Comparison of ENCODE assay signal across 8 cellular contexts in genomic region chr5:55232985-55233928, GRCh38. TPM values are rescaled to one million over a fixed set of nuclear protein-coding genes. Genes with fewer than 3 reads are reported as not detected.
DNase-seq lines count a peak whose midpoint lies in the region; ATAC-seq and TF ChIP-seq lines count a peak whose summit lies in the region.

A gene with protein sequence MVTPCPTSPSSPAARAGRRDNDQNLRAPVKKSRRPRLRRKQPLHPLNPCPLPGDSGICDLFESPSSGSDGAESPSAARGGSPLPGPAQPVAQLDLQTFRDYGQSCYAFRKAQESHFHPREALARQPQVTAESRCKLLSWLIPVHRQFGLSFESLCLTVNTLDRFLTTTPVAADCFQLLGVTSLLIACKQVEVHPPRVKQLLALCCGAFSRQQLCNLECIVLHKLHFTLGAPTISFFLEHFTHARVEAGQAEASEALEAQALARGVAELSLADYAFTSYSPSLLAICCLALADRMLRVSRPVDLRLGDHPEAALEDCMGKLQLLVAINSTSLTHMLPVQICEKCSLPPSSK (minus strand): TSS chr5:55233608. CDS start chr5:55233523, 85 bp downstream.

- DNase-seq in SIG-M5 treated with dmso at 0.1 percent for 504 hours (lab: John Stamatoyannopoulos, UW; ENCODE audit: unreplicated experiment) (peak; percentile 75), SIG-M5 (lab: John Stamatoyannopoulos, UW) (no peak), NCI-H2227 treated with DMSO at 0.1 percent for 48 hours (lab: John Stamatoyannopoulos, UW) (peak; percentile 66), lower lobe of right lung (peak; percentile 79)
- DNase-seq in activated CD4-positive, alpha-beta T cell treated with anti-CD3 and anti-CD28 coated beads for 1 hour: peak; percentile 36
- peak; percentile 50 to 58 for DNase-seq in stimulated activated CD8-positive, alpha-beta memory T cell treated with anti-CD3 and anti-CD28 coated beads, Interleukin-15, amount 100 ng/mL, for 48 hours (ENCODE audit: low read depth in 2 of 2)

- intact Hi-C loops in lower lobe of right lung (cut with DNase I): no loop called here

- H3K27me3 ChIP-seq in ectodermal cell (ENCODE audit: control insufficient read depth, insufficient read depth, low read length, poor library complexity, severe bottlenecking) (peaks cover 91% of the 10 kb centered on the region), lower lobe of right lung (ENCODE audit: low read depth) (peaks cover 99% of the 10 kb centered on the region)

- H3K27ac ChIP-seq in ectodermal cell (ENCODE audit: insufficient read depth, low read depth, low read length, poor library complexity, severe bottlenecking) (no peak within 1 kb of the TSS), lower lobe of right lung (no peak within 1 kb of the TSS)

- H3K4me1 ChIP-seq in ectodermal cell (ENCODE audit: control insufficient read depth, insufficient read depth, low read length) (peaks cover 11% of the 10 kb centered on the region), lower lobe of right lung (peaks cover 39% of the 10 kb centered on the region)

- 0% methylated on average over 106 of the region's 106 CpGs for WGBS in ectodermal cell, 2 experiments

- TF ChIP-seq CTCF in lower lobe of right lung (IDR thresholded peaks at IDR 0.05): no peak

- peak within 1 kb of the TSS; percentile 52 for H3K4me3 ChIP-seq in ectodermal cell (ENCODE audit: insufficient read depth, low read depth, low read length)
- peak within 1 kb of the TSS; percentile 63 for H3K4me3 ChIP-seq in lower lobe of right lung

- H3K36me3 ChIP-seq in ectodermal cell (ENCODE audit: control insufficient read depth, insufficient read depth, low read length) (no peaks in the 10 kb centered on the region), lower lobe of right lung (no peaks in the 10 kb centered on the region)

- H3K9me3 ChIP-seq in ectodermal cell (ENCODE audit: control insufficient read depth, low read length) (no peaks in the 10 kb centered on the region), lower lobe of right lung (no peaks in the 10 kb centered on the region)

- ATAC-seq in HG03066 (IDR thresholded peaks at IDR 0.05; ENCODE audit: low read depth, unreplicated experiment): peak; percentile 55
- ATAC-seq in lower lobe of right lung: peak; percentile 89 to 93

RNA-seq across cellular contexts. Expression of the gene that starts here (rescaled TPM):
- polyA plus RNA-seq in ectodermal cell (2013, experiment 1 of 4): not detected
- polyA plus RNA-seq in ectodermal cell (2013, experiment 2 of 4): 0.39 TPM
- 0.27 TPM for polyA plus RNA-seq in ectodermal cell (2013, experiment 3 of 4)
- polyA plus RNA-seq in ectodermal cell (2013, experiment 4 of 4): 0.41 TPM
- 2.2 TPM for total RNA-seq in lower lobe of right lung
